12 cellular contexts compared by ENCODE assay signal in the genomic region with DNA sequence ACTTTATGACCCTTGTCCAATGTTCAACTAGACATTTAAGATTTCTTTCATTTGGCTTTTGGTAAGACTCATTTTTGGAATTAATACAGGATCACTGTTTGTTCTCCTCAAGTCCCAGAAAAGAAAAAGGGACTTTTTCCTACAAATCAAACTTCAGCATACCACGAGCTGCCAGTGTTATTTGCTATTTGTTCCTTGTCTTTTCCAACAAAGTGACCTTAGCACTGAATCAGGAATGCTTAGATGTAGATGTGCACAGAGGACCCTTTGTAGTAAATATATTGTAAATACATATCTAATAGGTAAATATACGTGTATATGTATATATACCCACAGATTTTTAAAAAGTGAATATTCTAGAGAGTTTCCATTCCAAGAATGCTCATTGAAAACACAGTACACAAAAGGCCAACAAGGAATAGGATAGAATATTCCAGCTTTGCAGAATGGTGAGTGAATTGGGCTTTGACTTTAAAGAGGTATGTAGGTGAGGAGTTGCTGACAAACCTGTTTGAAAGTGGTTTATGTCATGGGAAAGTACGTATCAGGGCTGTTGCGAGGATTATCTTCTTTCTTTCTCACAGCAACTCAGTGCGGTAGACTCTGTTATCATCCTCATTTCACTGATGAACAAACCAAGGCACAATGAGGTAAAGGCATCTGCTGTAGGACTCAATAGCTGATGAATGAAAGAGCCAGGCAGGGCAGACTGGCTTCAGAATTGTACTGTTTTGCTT.
"Had no signal": no experiment of that assay in that cellular context is flagged by ENCODE, and none has a peak within 500 bp of the region (broad histone marks: within the 10 kb centered on the region; RNA-seq: fewer than 3 reads in every experiment).

No MANE protein-coding gene starts in this region.

- H3K4me3 ChIP-seq: breast epithelium, left lung, sigmoid colon, uterus had no signal

- H3K4me3 Mint-ChIP-seq: activated T-helper 17 cell treated with anti-CD3 and anti-CD28 coated beads, Interleukin-2, amount 50 U/mL, for 72 hours; dendritic cell treated with granulocyte-macrophage colony-stimulating factor and Interleukin-4, amounts not matched to agents 40 ng/mL and 50 ng/mL, for 4 days; natural killer cell treated with Interleukin-12 subunit alpha and Interleukin-12 subunit beta and Interleukin-15 and Interleukin-18, amount 100 ng/mL, for 72 hours had no signal

- DNase-seq: activated CD4-positive, CD25-positive, alpha-beta regulatory T cell treated with anti-CD3 and anti-CD28 coated beads, Interleukin-2, amount 50 U/mL, for 72 hours; activated naive CD4-positive, alpha-beta T cell treated with Interleukin-2 at 50 U/mL for 16 hours; anterior cingulate cortex; effector memory CD4-positive, alpha-beta T cell; left lung; sigmoid colon; stimulated activated CD4-positive, alpha-beta T cell treated with anti-CD3 and anti-CD28 coated beads, Interleukin-2, amount 100 ng/mL, for 24 hours; uterus had no signal

- H3K9me3 Mint-ChIP-seq: activated T-helper 17 cell treated with anti-CD3 and anti-CD28 coated beads, Interleukin-2, amount 50 U/mL, for 72 hours; dendritic cell treated with granulocyte-macrophage colony-stimulating factor and Interleukin-4, amounts not matched to agents 40 ng/mL and 50 ng/mL, for 4 days; natural killer cell treated with Interleukin-12 subunit alpha and Interleukin-12 subunit beta and Interleukin-15 and Interleukin-18, amount 100 ng/mL, for 72 hours had no signal

- ATAC-seq: activated T-helper 17 cell treated with anti-CD3 and anti-CD28 coated beads, Interleukin-2, amount 50 U/mL, for 72 hours; left lung; natural killer cell treated with Interleukin-12 subunit alpha and Interleukin-12 subunit beta and Interleukin-15 and Interleukin-18, amount 100 ng/mL, for 72 hours had no signal

- H3K27ac ChIP-seq: breast epithelium, left lung, sigmoid colon, uterus had no signal

- H3K9me3 ChIP-seq: breast epithelium, left lung, sigmoid colon, uterus had no signal

- H3K27ac Mint-ChIP-seq: activated T-helper 17 cell treated with anti-CD3 and anti-CD28 coated beads, Interleukin-2, amount 50 U/mL, for 72 hours; dendritic cell treated with granulocyte-macrophage colony-stimulating factor and Interleukin-4, amounts not matched to agents 40 ng/mL and 50 ng/mL, for 4 days; natural killer cell treated with Interleukin-12 subunit alpha and Interleukin-12 subunit beta and Interleukin-15 and Interleukin-18, amount 100 ng/mL, for 72 hours had no signal

- H3K27me3 ChIP-seq: breast epithelium, left lung, sigmoid colon, uterus had no signal

- H3K36me3 ChIP-seq: breast epithelium, left lung, sigmoid colon, uterus had no signal

- H3K36me3 Mint-ChIP-seq: natural killer cell treated with Interleukin-12 subunit alpha and Interleukin-12 subunit beta and Interleukin-15 and Interleukin-18, amount 100 ng/mL, for 72 hours had no signal

- H3K4me1 Mint-ChIP-seq: activated T-helper 17 cell treated with anti-CD3 and anti-CD28 coated beads, Interleukin-2, amount 50 U/mL, for 72 hours had no signal
